ENCODE assay signal across 8 cellular contexts in the genomic region with DNA sequence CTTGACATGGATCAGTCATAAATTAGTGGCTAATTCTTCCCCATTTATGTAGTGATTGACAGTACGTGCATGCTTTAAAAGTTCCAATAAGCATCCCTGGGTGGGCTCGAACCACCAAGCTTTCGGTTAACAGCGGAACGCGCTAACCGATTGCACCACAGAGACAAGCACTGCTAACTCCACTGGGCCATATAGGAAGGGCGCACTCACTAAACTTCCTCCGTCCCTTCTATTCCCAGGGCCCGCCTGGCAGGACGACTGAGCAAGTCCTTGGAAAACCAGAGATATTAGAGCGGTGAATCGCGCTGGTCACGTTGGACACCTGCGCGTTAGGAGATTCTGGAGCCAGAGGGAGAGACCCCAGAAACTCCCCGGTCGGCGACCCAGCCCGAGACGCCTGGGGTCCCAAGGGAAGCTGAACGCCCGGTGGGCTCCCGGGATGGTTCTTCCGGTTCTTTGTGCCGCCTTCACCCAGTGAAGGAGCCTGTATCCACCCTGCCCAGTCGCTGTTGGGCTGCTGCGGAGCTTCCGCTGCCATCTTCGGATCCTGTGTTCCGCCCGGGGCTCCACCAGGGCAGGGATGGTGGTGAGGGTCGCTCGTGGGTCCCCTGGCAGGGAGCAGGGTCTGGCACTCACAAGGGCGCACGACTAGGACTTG.
DNase-seq lines count a peak whose midpoint lies in the region; ATAC-seq and TF ChIP-seq lines count a peak whose summit lies in the region.
"Not testable (repeated sequence)": the region's sequence is repeated elsewhere in the genome, so short reads cannot be mapped to it uniquely, and the experiment has no call there.

No MANE protein-coding gene starts in this region.

- H3K27me3 Mint-ChIP-seq in CD8-positive, alpha-beta T cell (ENCODE audit: low read depth); activated T-cell treated with anti-CD3 and anti-CD28 coated beads, Interleukin-2, amount 50 U/mL, for 72 hours (ENCODE audit: low read depth); central memory CD8-positive, alpha-beta T cell: not testable (repeated sequence)

- intact Hi-C loops in CD8-positive, alpha-beta T cell (cut with DNase I, micrococcal nuclease); Right ventricle myocardium superior (cut with DNase I); right lobe of liver (cut with DNase I); posterior cingulate gyrus (cut with DNase I); testis (cut with DNase I; ENCODE audit: low total_unique reads): not testable (repeated sequence)

- not testable (repeated sequence) for H3K4me1 ChIP-seq in CD8-positive, alpha-beta T cell (ENCODE audit: insufficient read depth, low read length); right lobe of liver; testis

- peaks cover 13% of the 10 kb centered on the region for H3K4me1 Mint-ChIP-seq in CD8-positive, alpha-beta T cell (ENCODE audit: low read depth)
- H3K4me1 Mint-ChIP-seq in activated T-cell treated with anti-CD3 and anti-CD28 coated beads, Interleukin-2, amount 50 U/mL, for 72 hours (ENCODE audit: low read depth): peaks cover 11% of the 10 kb centered on the region
- H3K4me1 Mint-ChIP-seq in central memory CD8-positive, alpha-beta T cell: not testable (repeated sequence)

- peak overlapping the region; percentile 90 for H3K4me3 Mint-ChIP-seq in CD8-positive, alpha-beta T cell
- peak overlapping the region; percentile 85 to 91 for H3K4me3 Mint-ChIP-seq in activated T-cell treated with anti-CD3 and anti-CD28 coated beads, Interleukin-2, amount 50 U/mL, for 72 hours
- H3K4me3 Mint-ChIP-seq in central memory CD8-positive, alpha-beta T cell: peak overlapping the region; percentile 84

- H3K9me3 Mint-ChIP-seq in CD8-positive, alpha-beta T cell; activated T-cell treated with anti-CD3 and anti-CD28 coated beads, Interleukin-2, amount 50 U/mL, for 72 hours; central memory CD8-positive, alpha-beta T cell: not testable (repeated sequence)

- H3K27me3 ChIP-seq in CD8-positive, alpha-beta T cell (ENCODE audit: insufficient read depth, low read length); right lobe of liver; testis: not testable (repeated sequence)

- peak overlapping the region; percentile 50 for H3K4me3 ChIP-seq in CD8-positive, alpha-beta T cell (ENCODE audit: low read depth, low read length)
- H3K4me3 ChIP-seq in right lobe of liver (peak overlapping the region; percentile 32 to 52 (median 49)), testis (peak overlapping the region; percentile 2 to 34)

- TF ChIP-seq POLR2A in right lobe of liver (IDR thresholded peaks at IDR 0.05); testis (IDR thresholded peaks at IDR 0.05): not testable (repeated sequence)

- peak; percentile 68 for ATAC-seq in CD8-positive, alpha-beta T cell
- ATAC-seq in activated T-cell treated with anti-CD3 and anti-CD28 coated beads, Interleukin-2, amount 50 U/mL, for 72 hours (replicated peaks in 1 of 2): peak; percentile 70 to 73
- peak; percentile 66 for ATAC-seq in central memory CD8-positive, alpha-beta T cell (replicated peaks; ENCODE audit: extremely low read depth, poor library complexity, severe bottlenecking)
- peak; percentile 52 for ATAC-seq in Right ventricle myocardium superior (ENCODE audit: poor library complexity)
- peak; percentile 71 to 75 (median 72) for ATAC-seq in right lobe of liver

- WGBS in right lobe of liver (ENCODE audit: insufficient coverage, low coverage, low lambda C conversion rate, missing lambda C conversion rate): no CpG with 5 or more reads among the region's 37 CpGs
- 38% methylated on average over 26 of the region's 37 CpGs; no CpG with 5 or more reads in 1 of the 2 donors for WGBS in testis, 2 donors

- H3K27ac Mint-ChIP-seq in CD8-positive, alpha-beta T cell: peak overlapping the region; percentile 93
- peak overlapping the region; percentile 93 for H3K27ac Mint-ChIP-seq in activated T-cell treated with anti-CD3 and anti-CD28 coated beads, Interleukin-2, amount 50 U/mL, for 72 hours
- H3K27ac Mint-ChIP-seq in central memory CD8-positive, alpha-beta T cell (ENCODE audit: low read depth): peak overlapping the region; percentile 76

- H3K36me3 Mint-ChIP-seq in CD8-positive, alpha-beta T cell; activated T-cell treated with anti-CD3 and anti-CD28 coated beads, Interleukin-2, amount 50 U/mL, for 72 hours (ENCODE audit: insufficient read depth in 2 of 2); central memory CD8-positive, alpha-beta T cell (ENCODE audit: insufficient read depth): not testable (repeated sequence)

- peak overlapping the region; percentile 20 for H3K27ac ChIP-seq in CD8-positive, alpha-beta T cell (ENCODE audit: low read depth, low read length)
- H3K27ac ChIP-seq in right lobe of liver: peak overlapping the region in 2 of 3 donors; percentile 69 to 73
- not testable (repeated sequence) for H3K27ac ChIP-seq in testis

- not testable (repeated sequence) for H3K36me3 ChIP-seq in CD8-positive, alpha-beta T cell (ENCODE audit: insufficient read depth, low read length); right lobe of liver; testis (ENCODE audit: low read depth, missing control alignments)

- CTCF ChIA-PET in CD8-positive, alpha-beta T cell (lab: Charles Lee): not testable (repeated sequence)

- not testable (repeated sequence) for TF ChIP-seq CTCF in CD8-positive, alpha-beta T cell (IDR thresholded peaks at IDR 0.05); right lobe of liver (IDR thresholded peaks at IDR 0.05); testis (IDR thresholded peaks at IDR 0.05)

- POLR2A ChIA-PET in CD8-positive, alpha-beta T cell (lab: Charles Lee): not testable (repeated sequence)

- not testable (repeated sequence) for H3K9me3 ChIP-seq in CD8-positive, alpha-beta T cell (ENCODE audit: low read length); right lobe of liver; testis

- DNase-seq in CD8-positive, alpha-beta T cell: peak in 2 of 7 experiments; percentile 21 to 60
- DNase-seq in NCI-H526 treated with DMSO at 0.1 percent for 48 hours (lab: John Stamatoyannopoulos, UW) (peak; percentile 41), Right ventricle myocardium superior (peak; percentile 41), right lobe of liver (peak in 2 of 3 donors; percentile 23 to 65), posterior cingulate gyrus (peak in 6 of 10 donors; percentile 13 to 74 (median 48)), testis (peak; percentile 18)
- DNase-seq in activated T-cell treated with anti-CD3 and anti-CD28 coated beads, Interleukin-2, amount 50 U/mL, for 72 hours: peak in 1 of 2 donors; percentile 21
- not testable (repeated sequence) for DNase-seq in central memory CD8-positive, alpha-beta T cell (ENCODE audit: low spot score in 2 of 2)
